Comparison of ENCODE assay signal across 16 cellular contexts in genomic region chr13:30846311-30846710, GRCh38. TPM values are rescaled to one million over a fixed set of nuclear protein-coding genes. Genes with fewer than 3 reads are reported as not detected.
DNase-seq lines count a peak whose midpoint lies in the region; ATAC-seq and TF ChIP-seq lines count a peak whose summit lies in the region.
"Had no signal": no experiment of that assay in that cellular context is flagged by ENCODE, and none has a peak within 500 bp of the region (broad histone marks: within the 10 kb centered on the region; RNA-seq: fewer than 3 reads in every experiment).

No MANE protein-coding gene starts in this region.

- H3K36me3 Mint-ChIP-seq in osteocyte (ENCODE audit: unreplicated experiment) = no peaks in the 10 kb centered on the region
- no peaks in the 10 kb centered on the region for H3K36me3 Mint-ChIP-seq in T-helper 2 cell treated with Interferon-gamma antibody and Interleukin-4, amounts not matched to agents 5 μg/mL and 100 μg/mL, for 36 hours (ENCODE audit: low read depth)
- H3K36me3 Mint-ChIP-seq in activated T-cell treated with anti-CD3 and anti-CD28 coated beads, Interleukin-2, amount 50 U/mL, for 4 hours (ENCODE audit: insufficient read depth) = no peaks in the 10 kb centered on the region
- H3K36me3 Mint-ChIP-seq: T-cell had no signal

- no peak for ATAC-seq in activated T-cell treated with anti-CD3 and anti-CD28 coated beads, Interleukin-2, amount 50 U/mL, for 4 hours

- H3K27ac Mint-ChIP-seq in osteocyte (ENCODE audit: unreplicated experiment) = peak overlapping the region; percentile 94
- H3K27ac Mint-ChIP-seq in T-helper 2 cell treated with Interferon-gamma antibody and Interleukin-4, amounts not matched to agents 5 μg/mL and 100 μg/mL, for 36 hours = no peak overlapping the region
- H3K27ac Mint-ChIP-seq: activated naive CD8-positive, alpha-beta T cell; progenitor cell of endocrine pancreas had no signal

- H2AFZ ChIP-seq in neuronal stem cell (ENCODE audit: low read length) = no peak overlapping the region

- H4K8ac ChIP-seq in neuronal stem cell (ENCODE audit: low read depth, low read length) = no peak overlapping the region

- no CpG with 5 or more reads among the region's 2 CpGs for WGBS in neuronal stem cell (ENCODE audit: extremely low coverage in 2 of 2, insufficient read length in 2 of 2, insufficient replicate concordance in 1 of 2), 2 donors

- H3K23ac ChIP-seq in neuronal stem cell (ENCODE audit: low read depth, low read length, poor library complexity) = no peak overlapping the region

- H2BK5ac ChIP-seq in neuronal stem cell (ENCODE audit: low read length) = no peak overlapping the region

- H2AK5ac ChIP-seq in neuronal stem cell (ENCODE audit: low read depth, low read length) = no peak overlapping the region

- peaks cover 2 to 5% of the 10 kb centered on the region in 2 donors for H3K4me1 ChIP-seq in neuronal stem cell (ENCODE audit: control insufficient read depth in 2 of 2, insufficient read depth in 1 of 2, low read depth in 1 of 2, low read length in 2 of 2)

- peaks cover 0 to 25% of the 10 kb centered on the region in 2 donors for H3K9me3 ChIP-seq in neuronal stem cell (replicated peaks in 1 of 2; ENCODE audit: control insufficient read depth in 2 of 2, insufficient read depth in 1 of 2, low read depth in 1 of 2, low read length in 2 of 2)

- H3K9ac ChIP-seq in neuronal stem cell (ENCODE audit: low read depth, low read length, poor library complexity) = no peak overlapping the region

- H3K4ac ChIP-seq in neuronal stem cell (ENCODE audit: low read length) = no peak overlapping the region

- H3K18ac ChIP-seq in neuronal stem cell (ENCODE audit: low read length) = no peak overlapping the region

- H3K14ac ChIP-seq in neuronal stem cell (ENCODE audit: low read length) = no peak overlapping the region

- no peaks in the 10 kb centered on the region for H3K27me3 Mint-ChIP-seq in osteocyte (ENCODE audit: unreplicated experiment)
- peaks cover 10% of the 10 kb centered on the region for H3K27me3 Mint-ChIP-seq in T-helper 2 cell treated with Interferon-gamma antibody and Interleukin-4, amounts not matched to agents 5 μg/mL and 100 μg/mL, for 36 hours (ENCODE audit: low read depth)
- H3K27me3 Mint-ChIP-seq in activated T-cell treated with anti-CD3 and anti-CD28 coated beads, Interleukin-2, amount 50 U/mL, for 4 hours (ENCODE audit: low read depth) = no peaks in the 10 kb centered on the region
- H3K27me3 Mint-ChIP-seq: T-cell had no signal

- no peak overlapping the region for H2BK12ac ChIP-seq in neuronal stem cell (ENCODE audit: low read length)

- peak; percentile 75 for DNase-seq in ELR (ENCODE audit: low read depth)
- DNase-seq in RPMI7951 (ENCODE audit: low read depth) = peak; percentile 53
- DNase-seq in epithelial cell of prostate (ENCODE audit: low read depth, low spot score) = no peak
- DNase-seq in osteocyte (ENCODE audit: extremely low spot score, unreplicated experiment) = no peak
- DNase-seq in neuronal stem cell (ENCODE audit: low spot score) = no peak
- DNase-seq in T-helper 2 cell treated with Interferon-gamma antibody and Interleukin-4, amounts not matched to agents 5 μg/mL and 100 μg/mL, for 36 hours (ENCODE audit: low spot score) = no peak
- DNase-seq in activated T-cell treated with anti-CD3 and anti-CD28 coated beads, Interleukin-2, amount 50 U/mL, for 4 hours = no peak
- DNase-seq: cerebellar nuclear complex, GDM1, hippocampal formation, NCI-H1436, NCI-H510A had no signal

- H3K4me3 ChIP-seq in neuronal stem cell (ENCODE audit: low read length in 2 of 2) = no peak overlapping the region
- H3K4me3 ChIP-seq: K562 had no signal

- H3K36me3 ChIP-seq in neuronal stem cell (replicated peaks in 1 of 2; ENCODE audit: control insufficient read depth in 2 of 2, insufficient read depth in 2 of 2, low read length in 2 of 2) = peaks cover 0 to 2% of the 10 kb centered on the region in 2 donors

- TF ChIP-seq CTCF in osteocyte (IDR thresholded peaks at IDR 0.05) = no peak

- H3K4me3 Mint-ChIP-seq in osteocyte (ENCODE audit: unreplicated experiment) = no peak overlapping the region
- H3K4me3 Mint-ChIP-seq in T-helper 2 cell treated with Interferon-gamma antibody and Interleukin-4, amounts not matched to agents 5 μg/mL and 100 μg/mL, for 36 hours = no peak overlapping the region
- H3K4me3 Mint-ChIP-seq in activated T-cell treated with anti-CD3 and anti-CD28 coated beads, Interleukin-2, amount 50 U/mL, for 4 hours = no peak overlapping the region
- H3K4me3 Mint-ChIP-seq: activated naive CD8-positive, alpha-beta T cell; T-cell had no signal

- H2BK120ac ChIP-seq in neuronal stem cell (ENCODE audit: low read depth, low read length) = no peak overlapping the region

- no peak overlapping the region for H4K91ac ChIP-seq in neuronal stem cell (ENCODE audit: low read depth, low read length, poor library complexity)

- no peak overlapping the region for H3K4me2 ChIP-seq in neuronal stem cell (ENCODE audit: insufficient read depth, low read length, poor library complexity, severe bottlenecking)

- H3K27ac ChIP-seq in epithelial cell of prostate = peak overlapping the region; percentile 29
- no peak overlapping the region for H3K27ac ChIP-seq in neuronal stem cell (replicated peaks; ENCODE audit: low read length)

- peaks cover 13% of the 10 kb centered on the region for H3K79me1 ChIP-seq in neuronal stem cell (ENCODE audit: low read depth, low read length)

- no peaks in the 10 kb centered on the region for H3K9me3 Mint-ChIP-seq in osteocyte (ENCODE audit: unreplicated experiment)
- H3K9me3 Mint-ChIP-seq in T-helper 2 cell treated with Interferon-gamma antibody and Interleukin-4, amounts not matched to agents 5 μg/mL and 100 μg/mL, for 36 hours = no peaks in the 10 kb centered on the region
- H3K9me3 Mint-ChIP-seq in activated T-cell treated with anti-CD3 and anti-CD28 coated beads, Interleukin-2, amount 50 U/mL, for 4 hours = peaks cover 3% of the 10 kb centered on the region

- H3K27me3 ChIP-seq in neuronal stem cell (ENCODE audit: control insufficient read depth in 3 of 3, insufficient read depth in 3 of 3, low read depth in 1 of 3, low read length in 3 of 3) = peaks cover 0 to 5% (median 2%) of the 10 kb centered on the region in 3 experiments

- peaks cover 30% of the 10 kb centered on the region for H3K4me1 Mint-ChIP-seq in osteocyte (ENCODE audit: unreplicated experiment)
- peaks cover 16% of the 10 kb centered on the region for H3K4me1 Mint-ChIP-seq in T-helper 2 cell treated with Interferon-gamma antibody and Interleukin-4, amounts not matched to agents 5 μg/mL and 100 μg/mL, for 36 hours (ENCODE audit: low read depth)
- H3K4me1 Mint-ChIP-seq in activated T-cell treated with anti-CD3 and anti-CD28 coated beads, Interleukin-2, amount 50 U/mL, for 4 hours (ENCODE audit: low read depth) = peaks cover 19% of the 10 kb centered on the region

- no peak overlapping the region for H2BK15ac ChIP-seq in neuronal stem cell (ENCODE audit: low read length)

RNA-seq across cellular contexts. Expression of gene MEDAG, which starts 59.8 kb away (rescaled TPM):
- total RNA-seq in RPMI7951 (2014; rRNA removed; shearing (Covaris generic)) = 18.0 and 21.0 TPM in 2 replicates
- total RNA-seq in osteocyte = 2.0 and 2.7 TPM in 2 replicates
- polyA plus RNA-seq in neuronal stem cell (2013, experiment 1 of 2) = 0.31 TPM
- 0.18 TPM for polyA plus RNA-seq in neuronal stem cell (2013, experiment 2 of 2)
- not detected for total RNA-seq in activated T-cell treated with anti-CD3 and anti-CD28 coated beads, Interleukin-2, amount 50 U/mL, for 4 hours
- total RNA-seq: K562, progenitor cell of endocrine pancreas, T-cell had no signal
- polyA plus RNA-seq: K562 had no signal

Comparison
In these comparisons a context has a peak if more than half of its experiments do, and no peak if none do; other contexts are left out.
1. DNase-seq: peak in ELR (single experiment) and RPMI7951 (single experiment); none in epithelial cell of prostate (single experiment), osteocyte (single experiment), neuronal stem cell (single experiment), T-helper 2 cell treated with Interferon-gamma antibody and Interleukin-4, amounts not matched to agents 5 μg/mL and 100 μg/mL, for 36 hours (single experiment) and activated T-cell treated with anti-CD3 and anti-CD28 coated beads, Interleukin-2, amount 50 U/mL, for 4 hours (single experiment).